In genomic region chr7:148941598-148942280, GRCh38 we compare ENCODE assay signal across 8 cellular contexts. TPM values are rescaled to one million over a fixed set of nuclear protein-coding genes. Genes with fewer than 3 reads are reported as not detected.
DNase-seq lines count a peak whose midpoint lies in the region; ATAC-seq and TF ChIP-seq lines count a peak whose summit lies in the region.

No MANE protein-coding gene starts in this region.

- H3K27ac ChIP-seq in left lung = peak overlapping the region; percentile 90 to 91

- peak; percentile 82 for DNase-seq in NCI-H2171 (lab: John Stamatoyannopoulos, UW)
- DNase-seq in chondrocyte (ENCODE audit: low spot score) = peak; percentile 52
- DNase-seq in left lung = peak in 1 of 2 donors; percentile 60
- peak; percentile 51 for DNase-seq in stimulated activated CD4-positive, alpha-beta T cell treated with anti-CD3 and anti-CD28 coated beads, Interleukin-2, amount 100 ng/mL, for 4 hours (ENCODE audit: low read depth)

- no peaks in the 10 kb centered on the region for H3K36me3 Mint-ChIP-seq in chondrocyte (ENCODE audit: low read depth)

- no peaks in the 10 kb centered on the region for H3K27me3 ChIP-seq in left lung

- H3K9me3 ChIP-seq in left lung = no peaks in the 10 kb centered on the region

- no peaks in the 10 kb centered on the region for H3K36me3 ChIP-seq in left lung

- peaks cover 7 to 19% of the 10 kb centered on the region in 2 donors for H3K4me1 ChIP-seq in left lung

- peak overlapping the region; percentile 71 for H3K4me3 ChIP-seq in WI38 (ENCODE audit: low read depth, low read length)
- H3K4me3 ChIP-seq in left lung = peak overlapping the region; percentile 60 to 62

- H3K4me1 Mint-ChIP-seq in chondrocyte (ENCODE audit: low read depth) = peaks cover 14% of the 10 kb centered on the region

- TF ChIP-seq CTCF in GM12873 (IDR thresholded peaks at IDR 0.05; ENCODE audit: insufficient read depth, low read depth, low read length, missing control alignments) = peak; percentile 51
- TF ChIP-seq CTCF in WI38 (IDR thresholded peaks at IDR 0.05; ENCODE audit: low read depth, low read length) = peak; percentile 32; the same call in 1 of the 2 replicates
- peak; percentile 81 for TF ChIP-seq CTCF in chondrocyte (IDR thresholded peaks at IDR 0.05)
- TF ChIP-seq CTCF in left lung (IDR thresholded peaks at IDR 0.05) = peak; percentile 25 to 44

- no peaks in the 10 kb centered on the region for H3K9me3 Mint-ChIP-seq in chondrocyte (ENCODE audit: low read depth)

- H3K27me3 Mint-ChIP-seq in chondrocyte (ENCODE audit: low read depth) = no peaks in the 10 kb centered on the region

- H3K4me3 Mint-ChIP-seq in chondrocyte (ENCODE audit: unreplicated experiment) = peak overlapping the region; percentile 89

- H3K27ac Mint-ChIP-seq in chondrocyte (ENCODE audit: unreplicated experiment) = peak overlapping the region; percentile 97

- ATAC-seq in HG03045 (IDR thresholded peaks at IDR 0.05; ENCODE audit: unreplicated experiment) (peak; percentile 41), left lung (peak; percentile 70), GM19467 (IDR thresholded peaks at IDR 0.05; ENCODE audit: unreplicated experiment) (no peak)

- intact Hi-C loops in left lung (cut with DNase I) = no loop called here

RNA-seq across cellular contexts. Expression of gene EZH2, which starts 57.6 kb away (rescaled TPM):
- 10.6 to 11.0 TPM (median 10.6 TPM) in 3 replicates for total RNA-seq in chondrocyte
- total RNA-seq in left lung = 1 to 10 TPM; 7.2 to 9.9 TPM
